20 cellular contexts compared by ENCODE assay signal in genomic region chr3:103075282-103075681, GRCh38.
DNase-seq lines count a peak whose midpoint lies in the region; ATAC-seq and TF ChIP-seq lines count a peak whose summit lies in the region.
"Had no signal": no experiment of that assay in that cellular context is flagged by ENCODE, and none has a peak within 500 bp of the region (broad histone marks: within the 10 kb centered on the region; RNA-seq: fewer than 3 reads in every experiment).

No MANE protein-coding gene starts in this region.

- H3K4me1 ChIP-seq in ascending aorta = no peaks in the 10 kb centered on the region
- H3K4me1 ChIP-seq: A549; BLaER1 treated with 17β-estradiol and CSF1 and Interleukin-3, amounts not matched to agents 10 nM and 100 nM had no signal

- peak overlapping the region; percentile 10 to 60 (median 22) for H3K27ac Mint-ChIP-seq in nephron
- H3K27ac Mint-ChIP-seq: B cell; CD4-positive, alpha-beta T cell; CD8-positive, alpha-beta T cell had no signal

- no peak overlapping the region for H3K4me3 Mint-ChIP-seq in nephron
- H3K4me3 Mint-ChIP-seq: B cell; CD4-positive, alpha-beta T cell; CD8-positive, alpha-beta T cell had no signal

- no peaks in the 10 kb centered on the region for H3K36me3 ChIP-seq in ascending aorta
- H3K36me3 ChIP-seq: BLaER1 treated with 17β-estradiol and CSF1 and Interleukin-3, amounts not matched to agents 10 nM and 100 nM had no signal

- H3K4me1 Mint-ChIP-seq in nephron = peaks cover 5% of the 10 kb centered on the region
- H3K4me1 Mint-ChIP-seq: B cell had no signal

- no peaks in the 10 kb centered on the region for H3K36me3 Mint-ChIP-seq in nephron (ENCODE audit: low read depth)
- H3K36me3 Mint-ChIP-seq: CD8-positive, alpha-beta T cell had no signal

- intact Hi-C loops in ascending aorta (cut with DNase I) = no loop called here

- no peaks in the 10 kb centered on the region for H3K27me3 ChIP-seq in ascending aorta
- H3K27me3 ChIP-seq: BLaER1 treated with 17β-estradiol and CSF1 and Interleukin-3, amounts not matched to agents 10 nM and 100 nM had no signal

- TF ChIP-seq CTCF in nephron (IDR thresholded peaks at IDR 0.05; ENCODE audit: unreplicated experiment in 3 of 3) (no peak), ascending aorta (IDR thresholded peaks at IDR 0.05) (no peak)

- no peak for DNase-seq in NCI-H2029 (lab: John Stamatoyannopoulos, UW)
- DNase-seq in islet precursor cell = no peak
- DNase-seq in ascending aorta (ENCODE audit: low spot score in 2 of 2) = no peak
- DNase-seq: AML-193; Caco-2; Calu3; CD4-positive, alpha-beta T cell; CD8-positive, alpha-beta T cell; DMS79 treated with DMSO at 0.1 percent for 48 hours; GF-D8 had no signal

- H3K9me3 Mint-ChIP-seq in nephron = no peaks in the 10 kb centered on the region
- H3K9me3 Mint-ChIP-seq: CD8-positive, alpha-beta T cell had no signal

- H3K4me3 ChIP-seq in ascending aorta = no peak overlapping the region
- H3K4me3 ChIP-seq: A549; BLaER1 treated with 17β-estradiol and CSF1 and Interleukin-3, amounts not matched to agents 10 nM and 100 nM had no signal

- ATAC-seq in GM18511 (IDR thresholded peaks at IDR 0.05; ENCODE audit: unreplicated experiment) = peak; percentile 50
- peak; percentile 59 for ATAC-seq in GM18870 (IDR thresholded peaks at IDR 0.05; ENCODE audit: unreplicated experiment)
- ATAC-seq in GM19463 (IDR thresholded peaks at IDR 0.05; ENCODE audit: unreplicated experiment) = peak; percentile 49
- ATAC-seq in GM21528 (IDR thresholded peaks at IDR 0.05; ENCODE audit: low FRiP score, unreplicated experiment) = no peak
- ATAC-seq: A549; CD8-positive, alpha-beta T cell had no signal

- H3K9me3 ChIP-seq in ascending aorta = no peaks in the 10 kb centered on the region
- H3K9me3 ChIP-seq: A549; BLaER1 treated with 17β-estradiol and CSF1 and Interleukin-3, amounts not matched to agents 10 nM and 100 nM; Caco-2 had no signal

- no peak overlapping the region for H3K27ac ChIP-seq in ascending aorta
- H3K27ac ChIP-seq: 22Rv1; A549; BLaER1 treated with 17β-estradiol and CSF1 and Interleukin-3, amounts not matched to agents 10 nM and 100 nM; C4-2B had no signal

- no peaks in the 10 kb centered on the region for H3K27me3 Mint-ChIP-seq in nephron (ENCODE audit: low read depth)
- H3K27me3 Mint-ChIP-seq: B cell; CD4-positive, alpha-beta T cell had no signal
